2 cellular contexts compared by ENCODE assay signal in the genomic region with DNA sequence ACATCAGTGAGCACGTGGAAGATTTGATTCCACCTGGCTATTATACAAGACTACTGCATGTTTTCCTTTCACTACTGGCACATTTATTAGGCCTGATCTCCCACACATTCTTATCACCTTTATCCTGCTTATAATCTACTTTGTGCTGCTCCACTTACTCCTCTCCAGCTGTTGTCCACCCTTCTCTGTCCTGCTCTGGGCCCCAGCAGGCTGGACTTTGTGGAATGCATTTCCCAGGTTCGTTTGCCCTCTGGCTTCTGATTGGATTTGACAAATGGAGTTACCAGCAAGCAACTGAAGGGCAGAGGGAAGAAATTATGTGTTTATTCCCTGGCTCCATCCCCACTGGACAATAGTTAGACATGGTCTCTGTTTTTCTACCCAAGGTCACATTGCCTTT.
TF ChIP-seq lines count a peak whose summit lies in the region.

No MANE protein-coding gene starts in this region.

TF ChIP-seq in H1, 55 proteins besides CTCF, POLR2A, EP300 and RAD21:
- TF ChIP-seq SIX5 (IDR thresholded peaks at IDR 0.05; ENCODE audit: low read depth, low read length) (no peak), JUN (IDR thresholded peaks at IDR 0.05; ENCODE audit: low read depth, low read length) (no peak), CBX8 (IDR thresholded peaks at IDR 0.05; ENCODE audit: borderline replicate concordance, low read depth, low read length) (no peak), KDM5A (IDR thresholded peaks at IDR 0.05; ENCODE audit: low read length) (no peak)

TF ChIP-seq in WTC11, 78 proteins besides CTCF, POLR2A, EP300 and RAD21:
- TF ChIP-seq, protein P1, sequence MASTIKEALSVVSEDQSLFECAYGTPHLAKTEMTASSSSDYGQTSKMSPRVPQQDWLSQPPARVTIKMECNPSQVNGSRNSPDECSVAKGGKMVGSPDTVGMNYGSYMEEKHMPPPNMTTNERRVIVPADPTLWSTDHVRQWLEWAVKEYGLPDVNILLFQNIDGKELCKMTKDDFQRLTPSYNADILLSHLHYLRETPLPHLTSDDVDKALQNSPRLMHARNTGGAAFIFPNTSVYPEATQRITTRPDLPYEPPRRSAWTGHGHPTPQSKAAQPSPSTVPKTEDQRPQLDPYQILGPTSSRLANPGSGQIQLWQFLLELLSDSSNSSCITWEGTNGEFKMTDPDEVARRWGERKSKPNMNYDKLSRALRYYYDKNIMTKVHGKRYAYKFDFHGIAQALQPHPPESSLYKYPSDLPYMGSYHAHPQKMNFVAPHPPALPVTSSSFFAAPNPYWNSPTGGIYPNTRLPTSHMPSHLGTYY (CRISPR knock-in tag; IDR thresholded peaks at IDR 0.05) = no peak
